In genomic region chr14:21024668-21025373, GRCh38 we compare ENCODE assay signal across 1 cellular context.
TF ChIP-seq lines count a peak whose summit lies in the region.

Gene NDRG2 (minus strand): TSS chr14:21025061. CDS start chr14:21023315, 1,746 bp downstream.

TF ChIP-seq in HepG2, 621 proteins besides CTCF, POLR2A, EP300 and RAD21 (continued from another document and continues in another):
- TF ChIP-seq HOXA9 (CRISPR knock-in tag; IDR thresholded peaks at IDR 0.05; ENCODE audit: borderline replicate concordance) (peak; percentile 62; the same call in 1 of the 2 replicates), ZNF841 (CRISPR knock-in tag; IDR thresholded peaks at IDR 0.05; ENCODE audit: borderline replicate concordance) (no peak), ZNF513 (CRISPR knock-in tag; conservative IDR thresholded peaks at IDR 0.05) (0 out of 2 replicates have a peak, but pooled peaks have one; percentile 86), DNMT1 (CRISPR knock-in tag; IDR thresholded peaks at IDR 0.05) (peak; percentile 87), CBX5 (CRISPR knock-in tag; IDR thresholded peaks at IDR 0.05; ENCODE audit: borderline replicate concordance) (no peak; the same call in 1 of the 2 replicates), RARA (CRISPR knock-in tag; IDR thresholded peaks at IDR 0.05) (peak; percentile 64), MLXIP (CRISPR knock-in tag; IDR thresholded peaks at IDR 0.05; ENCODE audit: borderline replicate concordance) (no peak), KMT2B (CRISPR knock-in tag; IDR thresholded peaks at IDR 0.05) (no peak; the same call in 1 of the 2 replicates), KLF6 (CRISPR knock-in tag; IDR thresholded peaks at IDR 0.05) (no peak), MYNN (CRISPR knock-in tag; IDR thresholded peaks at IDR 0.05; ENCODE audit: low read depth) (no peak), MEF2D (CRISPR knock-in tag; IDR thresholded peaks at IDR 0.05) (no peak), ZHX2 (IDR thresholded peaks at IDR 0.05; ENCODE audit: low read depth) (no peak), ZHX2 (CRISPR knock-in tag; IDR thresholded peaks at IDR 0.05; ENCODE audit: borderline replicate concordance) (peak; percentile 47; the same call in 1 of the 2 replicates), ZNF557 (CRISPR knock-in tag; IDR thresholded peaks at IDR 0.05) (peak; percentile 53; the same call in 1 of the 2 replicates), ZNF589 (CRISPR knock-in tag; conservative IDR thresholded peaks at IDR 0.05) (peak; percentile 24; the same call in 1 of the 2 replicates), MXI1 (IDR thresholded peaks at IDR 0.05; ENCODE audit: borderline replicate concordance, low read depth, low read length) (0 out of 3 replicates have a peak, but pooled peaks have one; percentile 6), ZNF746 (CRISPR knock-in tag; IDR thresholded peaks at IDR 0.05) (0 out of 2 replicates have a peak, but pooled peaks have one; percentile 19), SRSF4 (IDR thresholded peaks at IDR 0.05; ENCODE audit: low read depth, low read length, poor library complexity, severe bottlenecking) (no peak), PRMT3 (CRISPR knock-in tag; IDR thresholded peaks at IDR 0.05; ENCODE audit: borderline replicate concordance, low read depth) (no peak), ZNF276 (CRISPR knock-in tag; IDR thresholded peaks at IDR 0.05; ENCODE audit: low read depth) (no peak), XRCC5 (optimal IDR thresholded peaks at IDR 0.05; ENCODE audit: low read length) (peak; percentile 8), SAFB2 (CRISPR knock-in tag; IDR thresholded peaks at IDR 0.05; ENCODE audit: borderline replicate concordance, low read depth) (peak; percentile 93), REL (CRISPR knock-in tag; conservative IDR thresholded peaks at IDR 0.05) (no peak), BHLHE40 (IDR thresholded peaks at IDR 0.05; ENCODE audit: low read length) (no peak), MAZ (IDR thresholded peaks at IDR 0.05; ENCODE audit: borderline replicate concordance, low read depth, low read length) (no peak), MAZ (CRISPR knock-in tag; IDR thresholded peaks at IDR 0.05; ENCODE audit: low read depth) (peak; percentile 64), ZSCAN20 (CRISPR knock-in tag; IDR thresholded peaks at IDR 0.05; ENCODE audit: borderline replicate concordance) (peak; percentile 92; the same call in 1 of the 2 replicates), TBL1XR1 (IDR thresholded peaks at IDR 0.05; ENCODE audit: borderline replicate concordance, low read length, partially characterized antibody) (no peak), NFE2L2 (IDR thresholded peaks at IDR 0.05; ENCODE audit: low read length) (no peak), FOSL1 (CRISPR knock-in tag; IDR thresholded peaks at IDR 0.05; ENCODE audit: borderline replicate concordance) (peak; percentile 15; the same call in 1 of the 2 replicates), ZNF546 (CRISPR knock-in tag; conservative IDR thresholded peaks at IDR 0.05) (peak; percentile 93), RARG (CRISPR knock-in tag; IDR thresholded peaks at IDR 0.05; ENCODE audit: low read depth) (no peak), ZNF775 (CRISPR knock-in tag; IDR thresholded peaks at IDR 0.05; ENCODE audit: borderline replicate concordance) (no peak), ZNF253 (CRISPR knock-in tag; IDR thresholded peaks at IDR 0.05; ENCODE audit: borderline replicate concordance) (0 out of 2 replicates have a peak, but pooled peaks have one; percentile 59), DRAP1 (CRISPR knock-in tag; IDR thresholded peaks at IDR 0.05) (no peak; the same call in 1 of the 2 replicates), ZMYM4 (CRISPR knock-in tag; IDR thresholded peaks at IDR 0.05) (no peak; the same call in 1 of the 2 replicates), ZNF441 (CRISPR knock-in tag; IDR thresholded peaks at IDR 0.05; ENCODE audit: borderline replicate concordance) (peak; percentile 88), TBX2 (CRISPR knock-in tag; IDR thresholded peaks at IDR 0.05; ENCODE audit: borderline replicate concordance) (peak; percentile 69), RCOR2 (CRISPR knock-in tag; IDR thresholded peaks at IDR 0.05) (no peak), STAG1 (CRISPR knock-in tag; IDR thresholded peaks at IDR 0.05) (0 out of 2 replicates have a peak, but pooled peaks have one; percentile 10), ZHX1 (CRISPR knock-in tag; IDR thresholded peaks at IDR 0.05; ENCODE audit: low read depth) (0 out of 2 replicates have a peak, but pooled peaks have one; percentile 44), SNAPC2 (CRISPR knock-in tag; IDR thresholded peaks at IDR 0.05) (no peak), ZFY (CRISPR knock-in tag; IDR thresholded peaks at IDR 0.05) (peak; percentile 91), ZNF331 (CRISPR knock-in tag; IDR thresholded peaks at IDR 0.05) (peak; percentile 64; the same call in 1 of the 2 replicates)
